18 cellular contexts compared by ENCODE assay signal in genomic region chr14:61120576-61120975, GRCh38.
A peak's percentile ranks its signal among the peaks of the same experiment; 100 is the strongest.
DNase-seq lines count a peak whose midpoint lies in the region; ATAC-seq and TF ChIP-seq lines count a peak whose summit lies in the region.
"Had no signal": no experiment of that assay in that cellular context is flagged by ENCODE, and none has a peak within 500 bp of the region (broad histone marks: within the 10 kb centered on the region; RNA-seq: fewer than 3 reads in every experiment).

No MANE protein-coding gene starts in this region.

- H3K9ac ChIP-seq in HUES48 (ENCODE audit: low read depth, low read length): no peak overlapping the region
- H3K9ac ChIP-seq: SK-N-SH had no signal

- intact Hi-C loops in natural killer cell (cut with micrococcal nuclease) (no loop called here), uterus (cut with DNase I; ENCODE audit: low total_unique reads) (no loop called here)
- intact Hi-C loops in dendritic cell treated with granulocyte-macrophage colony-stimulating factor and Interleukin-4, amounts not matched to agents 40 ng/mL and 50 ng/mL, for 4 days (cut with micrococcal nuclease): loop anchor here (2.0 kb wide), 1 partner anchor 18 kb away; no protein-coding TSS in a partner anchor

- no peak for TF ChIP-seq CTCF in natural killer cell (IDR thresholded peaks at IDR 0.05)
- no peak for TF ChIP-seq CTCF in uterus (IDR thresholded peaks at IDR 0.05)
- no peak for TF ChIP-seq CTCF in GM13977 (IDR thresholded peaks at IDR 0.05; ENCODE audit: extremely low read depth, insufficient read depth, missing control alignments)

- H3K27ac ChIP-seq in HUES48 (ENCODE audit: low read depth, low read length): no peak overlapping the region
- no peak overlapping the region for H3K27ac ChIP-seq in uterus

- peaks cover 4 to 10% of the 10 kb centered on the region in 2 donors for H3K4me1 Mint-ChIP-seq in natural killer cell treated with Interleukin-12 subunit alpha and Interleukin-12 subunit beta and Interleukin-15 and Interleukin-18, amount 100 ng/mL, for 72 hours (ENCODE audit: low read depth in 2 of 2)
- no peaks in the 10 kb centered on the region for H3K4me1 Mint-ChIP-seq in natural killer cell
- H3K4me1 Mint-ChIP-seq in dendritic cell treated with granulocyte-macrophage colony-stimulating factor and Interleukin-4, amounts not matched to agents 40 ng/mL and 50 ng/mL, for 4 days (ENCODE audit: low read depth): peaks cover 29% of the 10 kb centered on the region
- H3K4me1 Mint-ChIP-seq: activated naive CD8-positive, alpha-beta T cell treated with anti-CD3 and anti-CD28 coated beads, Interleukin-2, amount 50 U/mL, for 24 hours; naive B cell had no signal

- peak overlapping the region; percentile 69 for H3K4me3 Mint-ChIP-seq in natural killer cell treated with Interleukin-12 subunit alpha and Interleukin-12 subunit beta and Interleukin-15 and Interleukin-18, amount 100 ng/mL, for 72 hours
- no peak overlapping the region for H3K4me3 Mint-ChIP-seq in natural killer cell
- no peak overlapping the region for H3K4me3 Mint-ChIP-seq in dendritic cell treated with granulocyte-macrophage colony-stimulating factor and Interleukin-4, amounts not matched to agents 40 ng/mL and 50 ng/mL, for 4 days
- H3K4me3 Mint-ChIP-seq: activated naive CD8-positive, alpha-beta T cell treated with anti-CD3 and anti-CD28 coated beads, Interleukin-2, amount 50 U/mL, for 24 hours had no signal

- no peaks in the 10 kb centered on the region for H3K36me3 Mint-ChIP-seq in natural killer cell treated with Interleukin-12 subunit alpha and Interleukin-12 subunit beta and Interleukin-15 and Interleukin-18, amount 100 ng/mL, for 72 hours
- no peaks in the 10 kb centered on the region for H3K36me3 Mint-ChIP-seq in natural killer cell
- H3K36me3 Mint-ChIP-seq in dendritic cell treated with granulocyte-macrophage colony-stimulating factor and Interleukin-4, amounts not matched to agents 40 ng/mL and 50 ng/mL, for 4 days (ENCODE audit: low read depth): peaks cover 29% of the 10 kb centered on the region

- H3K4me3 ChIP-seq in HUES48 (ENCODE audit: low read depth, low read length) (peak overlapping the region; percentile 10; the same call in 1 of the 2 replicates), uterus (no peak overlapping the region)
- H3K4me3 ChIP-seq: MG63 had no signal

- peaks cover 10 to 13% of the 10 kb centered on the region in 2 donors for H3K27me3 Mint-ChIP-seq in natural killer cell treated with Interleukin-12 subunit alpha and Interleukin-12 subunit beta and Interleukin-15 and Interleukin-18, amount 100 ng/mL, for 72 hours
- H3K27me3 Mint-ChIP-seq in natural killer cell (ENCODE audit: low read depth in 2 of 2): peaks cover 3 to 20% of the 10 kb centered on the region in 2 donors
- H3K27me3 Mint-ChIP-seq in dendritic cell treated with granulocyte-macrophage colony-stimulating factor and Interleukin-4, amounts not matched to agents 40 ng/mL and 50 ng/mL, for 4 days: no peaks in the 10 kb centered on the region

- H3K4me1 ChIP-seq in HUES48 (ENCODE audit: control insufficient read depth, insufficient read depth, low read length) (peaks cover 17% of the 10 kb centered on the region), uterus (no peaks in the 10 kb centered on the region)
- H3K4me1 ChIP-seq: BE2C had no signal

- no peak for TF ChIP-seq POLR2A in uterus (IDR thresholded peaks at IDR 0.05)

- H3K9me3 ChIP-seq in HUES48 (ENCODE audit: control insufficient read depth, insufficient read depth, low read length) (peaks cover 19% of the 10 kb centered on the region), uterus (no peaks in the 10 kb centered on the region)
- H3K9me3 ChIP-seq: BE2C, MG63, SK-N-SH had no signal

- H3K36me3 ChIP-seq in HUES48 (ENCODE audit: control insufficient read depth, insufficient read depth, low read length): no peaks in the 10 kb centered on the region
- no peaks in the 10 kb centered on the region for H3K36me3 ChIP-seq in uterus
- H3K36me3 ChIP-seq: BE2C, MG63 had no signal

- DNase-seq in natural killer cell treated with Interleukin-12 subunit alpha and Interleukin-12 subunit beta and Interleukin-15 and Interleukin-18, amount 100 ng/mL, for 72 hours (ENCODE audit: low spot score): no peak
- DNase-seq in natural killer cell: no peak
- DNase-seq in DMS53 treated with DMSO at 0.1 percent for 48 hours (lab: John Stamatoyannopoulos, UW; ENCODE audit: unreplicated experiment): no peak
- DNase-seq in uterus: no peak
- no peak for DNase-seq in GM13977 (ENCODE audit: low spot score)
- no peak for DNase-seq in iPS-NIHi11 (ENCODE audit: low spot score)
- DNase-seq: activated naive CD8-positive, alpha-beta T cell treated with anti-CD3 and anti-CD28 coated beads, Interleukin-2, amount 50 U/mL, for 24 hours; BE2C; DMS53; effector CD8-positive, alpha-beta T cell; hypothalamus; MG63; naive B cell; NCI-H526; SK-N-SH had no signal

- ATAC-seq in natural killer cell treated with Interleukin-12 subunit alpha and Interleukin-12 subunit beta and Interleukin-15 and Interleukin-18, amount 100 ng/mL, for 72 hours: peak in 1 of 2 donors; percentile 36
- no peak for ATAC-seq in natural killer cell
- ATAC-seq: activated naive CD8-positive, alpha-beta T cell treated with anti-CD3 and anti-CD28 coated beads, Interleukin-2, amount 50 U/mL, for 24 hours; Panc1 had no signal

- H3K9me3 Mint-ChIP-seq in natural killer cell treated with Interleukin-12 subunit alpha and Interleukin-12 subunit beta and Interleukin-15 and Interleukin-18, amount 100 ng/mL, for 72 hours: peaks cover 3% of the 10 kb centered on the region
- H3K9me3 Mint-ChIP-seq in natural killer cell: peaks cover 0 to 2% of the 10 kb centered on the region in 2 donors
- H3K9me3 Mint-ChIP-seq in dendritic cell treated with granulocyte-macrophage colony-stimulating factor and Interleukin-4, amounts not matched to agents 40 ng/mL and 50 ng/mL, for 4 days: peaks cover 28% of the 10 kb centered on the region

- H3K27me3 ChIP-seq in HUES48 (ENCODE audit: control insufficient read depth, insufficient read depth, low read length) (no peaks in the 10 kb centered on the region), uterus (no peaks in the 10 kb centered on the region)
- H3K27me3 ChIP-seq: BE2C, MG63 had no signal

- H3K27ac Mint-ChIP-seq in natural killer cell treated with Interleukin-12 subunit alpha and Interleukin-12 subunit beta and Interleukin-15 and Interleukin-18, amount 100 ng/mL, for 72 hours: peak overlapping the region in 1 of 2 donors; percentile 47
- no peak overlapping the region for H3K27ac Mint-ChIP-seq in natural killer cell
- H3K27ac Mint-ChIP-seq in dendritic cell treated with granulocyte-macrophage colony-stimulating factor and Interleukin-4, amounts not matched to agents 40 ng/mL and 50 ng/mL, for 4 days: peak overlapping the region; percentile 60
- H3K27ac Mint-ChIP-seq: activated naive CD8-positive, alpha-beta T cell treated with anti-CD3 and anti-CD28 coated beads, Interleukin-2, amount 50 U/mL, for 24 hours; naive B cell had no signal

- in situ Hi-C loops in GM13977 (cut with MboI; ENCODE audit: low pct_unique_long_range_greater_than_20kb, low sequenced_read_pairs, unreplicated experiment): no loop called here
